Comparison of ENCODE assay signal across 1 cellular context in genomic region chr13:66365101-66365500, GRCh38.
TF ChIP-seq lines count a peak whose summit lies in the region.

No MANE protein-coding gene starts in this region.

TF ChIP-seq in IMR-90, 13 proteins besides CTCF, POLR2A, EP300 and RAD21 (continued from another document):
- TF ChIP-seq USF2 (IDR thresholded peaks at IDR 0.05; ENCODE audit: low read depth, low read length) (no peak), CEBPB (IDR thresholded peaks at IDR 0.05; ENCODE audit: low read depth, low read length) (no peak), CHD1 (IDR thresholded peaks at IDR 0.05; ENCODE audit: low read depth, low read length) (no peak), MAZ (IDR thresholded peaks at IDR 0.05; ENCODE audit: borderline replicate concordance, low read depth, low read length) (no peak), FOS (IDR thresholded peaks at IDR 0.05; ENCODE audit: low read depth, low read length) (no peak)
